8 cellular contexts compared by ENCODE assay signal in the genomic region with DNA sequence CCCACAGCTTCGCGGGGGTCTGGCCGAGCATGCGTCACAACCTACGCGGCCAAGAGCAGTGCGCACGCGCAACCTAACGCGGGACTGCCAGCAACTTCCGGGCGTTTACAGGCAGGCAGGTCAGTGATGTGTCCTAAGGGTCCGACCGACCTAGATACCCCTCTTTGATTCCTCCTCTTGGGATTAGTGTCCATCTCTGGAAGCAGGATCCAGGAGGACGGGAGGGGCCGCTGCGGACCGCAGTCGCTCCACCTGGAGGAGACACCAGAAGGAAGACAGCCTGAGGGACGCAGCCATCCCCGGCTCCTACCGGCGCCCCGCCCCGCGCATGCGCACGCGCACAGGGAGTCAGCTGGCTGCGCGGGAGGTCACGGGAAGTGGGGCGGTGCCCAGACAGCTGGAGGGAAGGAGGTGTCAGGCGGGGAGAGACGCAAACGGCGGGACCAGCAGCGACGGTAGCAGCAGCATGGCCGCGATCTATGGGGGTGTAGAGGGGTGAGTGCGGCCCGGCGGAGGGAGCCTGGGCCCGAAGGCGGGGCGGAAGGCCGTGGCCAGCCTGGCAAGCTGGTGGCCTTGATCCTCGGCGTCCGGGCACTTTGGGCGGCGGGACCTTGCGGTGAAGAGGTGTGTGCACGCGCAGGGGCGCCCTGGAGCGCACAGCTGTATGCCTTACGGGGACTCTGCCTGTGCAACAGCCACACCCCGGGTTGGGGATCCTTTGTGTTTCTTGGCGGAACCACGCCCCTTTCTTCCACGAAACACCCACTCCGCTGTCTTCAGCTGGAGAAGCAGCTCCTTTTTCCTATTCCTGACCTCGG. TPM values are rescaled to one million over a fixed set of nuclear protein-coding genes. Genes with fewer than 3 reads are reported as not detected.
DNase-seq lines count a peak whose midpoint lies in the region; ATAC-seq and TF ChIP-seq lines count a peak whose summit lies in the region.

A gene (plus strand): TSS at position 431 of the 818 bp plus-strand sequence. CDS start 36 bp downstream, at position 467.

- DNase-seq in BJ (ENCODE audit: low read depth) (peak; percentile 71), NCI-H524 treated with DMSO at 0.1 percent for 48 hours (lab: John Stamatoyannopoulos, UW) (peak; percentile 70), choroid plexus epithelial cell (ENCODE audit: low read depth) (peak; percentile 97), kidney tubule cell (ENCODE audit: low spot score) (peak; percentile 96)
- DNase-seq in activated CD4-positive, alpha-beta T cell treated with anti-CD3 and anti-CD28 coated beads for 4 hours = peak; percentile 95 to 97
- DNase-seq in stimulated activated CD4-positive, alpha-beta T cell treated with anti-CD3 and anti-CD28 coated beads, Interleukin-1b, Interleukin-23, amount 100 ng/mL, for 1 hour (ENCODE audit: low read depth in 2 of 2) = peak; percentile 90 to 96

- H3K4me3 ChIP-seq in BJ (ENCODE audit: low read depth, low read length) (peak within 1 kb of the TSS; percentile 71), choroid plexus epithelial cell (ENCODE audit: low read depth, low read length) (peak within 1 kb of the TSS; percentile 99)

- 0 out of 2 replicates have a peak, but pooled peaks cover 1% of the 10 kb centered on the region for H3K27me3 ChIP-seq in BJ (ENCODE audit: control insufficient read depth, insufficient read depth, low read length)

- CTCF ChIA-PET in BJ (lab: Yijun Ruan, JAX) = interaction anchor here (0.6 to 5.4 kb wide), 11 partner anchors 32 to 197 kb away, joined by 3 to 19 read pairs (median 4); a partner anchor contains a TSS

- ATAC-seq in GM19324 (IDR thresholded peaks at IDR 0.05; ENCODE audit: low FRiP score, unreplicated experiment) (peak; percentile 76), HG03460 (IDR thresholded peaks at IDR 0.05; ENCODE audit: unreplicated experiment) (peak; percentile 44)

- POLR2A ChIA-PET in BJ (lab: Charles Lee) = interaction anchor here (0.6 kb wide), 1 partner anchor 67 kb away, joined by 5 read pairs; no protein-coding TSS in a partner anchor

- TF ChIP-seq CTCF in BJ (IDR thresholded peaks at IDR 0.05; ENCODE audit: insufficient read depth, low read depth, low read length) (no peak), choroid plexus epithelial cell (conservative IDR thresholded peaks at IDR 0.05; ENCODE audit: low read depth, low read length) (no peak)

- peaks cover 9% of the 10 kb centered on the region for H3K36me3 ChIP-seq in BJ (ENCODE audit: control insufficient read depth, insufficient read depth, low read length)

RNA-seq across cellular contexts. Expression of the gene that starts here (rescaled TPM):
- 99.7 and 118 TPM in 2 replicates for polyA plus RNA-seq in BJ (2011; rRNA removed)
- 44.5 and 64.6 TPM in 2 replicates for polyA minus RNA-seq in BJ (2011; rRNA and poly(A)+ RNA removed)

Comparison
In these comparisons a context has a peak if more than half of its experiments do, and no peak if none do; other contexts are left out.
1. Peak in every context shown above with its lines: DNase-seq, ATAC-seq and H3K4me3 ChIP-seq.